In genomic region chr16:66741971-66742396, GRCh38 we compare ENCODE assay signal across 11 cellular contexts. TPM values are rescaled to one million over a fixed set of nuclear protein-coding genes. Genes with fewer than 3 reads are reported as not detected.
A peak's percentile ranks its signal among the peaks of the same experiment; 100 is the strongest.
DNase-seq lines count a peak whose midpoint lies in the region; ATAC-seq, FAIRE-seq and TF ChIP-seq lines count a peak whose summit lies in the region.
"Had no signal": no experiment of that assay in that cellular context is flagged by ENCODE, and none has a peak within 500 bp of the region (broad histone marks: within the 10 kb centered on the region; RNA-seq: fewer than 3 reads in every experiment).

No MANE protein-coding gene starts in this region.

- FAIRE-seq in K562 (lab: Jason Lieb, UNC), result no peak

- peaks cover 93% of the 10 kb centered on the region for H3K36me3 ChIP-seq in K562 (ENCODE audit: control insufficient read depth, insufficient read depth, low read length)
- peaks cover 0 to 35% of the 10 kb centered on the region in 2 donors for H3K36me3 ChIP-seq in gastrocnemius medialis

- no peaks in the 10 kb centered on the region for H3K9me1 ChIP-seq in K562 (ENCODE audit: control insufficient read depth, insufficient read depth, low read length)

- H2AFZ ChIP-seq in K562 (ENCODE audit: low read depth, low read length), result no peak overlapping the region

- peaks cover 47% of the 10 kb centered on the region for H3K79me2 ChIP-seq in K562 (ENCODE audit: control insufficient read depth, insufficient read depth, low read length)

- DNase-seq in EH (ENCODE audit: low read depth) (peak; percentile 67), K562 (ENCODE audit: extremely low read depth in 1 of 4, low spot score in 3 of 4) (no peak), right cardiac atrium (no peak), gastrocnemius medialis (no peak), Kasumi-1 (lab: John Stamatoyannopoulos, UW) (no peak), NCI-H774 (lab: John Stamatoyannopoulos, UW) (no peak)
- DNase-seq: DMS79, NCI-H1694, T-helper 1 cell had no signal

- in situ Hi-C loops in K562 (cut with MboI), result no loop called here
- in situ Hi-C loops in gastrocnemius medialis (cut with MboI; ENCODE audit: low sequenced_read_pairs in 4 of 4), result no loop called here

- TF ChIP-seq RAD21 in K562 (CRISPR knock-in tag; conservative IDR thresholded peaks at IDR 0.05 in 1 of 2, IDR thresholded peaks at IDR 0.05 in 1 of 2), result no peak

- TF ChIP-seq CTCF in K562 (IDR thresholded peaks at IDR 0.05 in 2 of 3, conservative IDR thresholded peaks at IDR 0.05 in 1 of 3; ENCODE audit: insufficient read depth in 2 of 3, low read depth in 1 of 3, low read length in 3 of 3) (no peak), gastrocnemius medialis (IDR thresholded peaks at IDR 0.05 in 4 of 5, conservative IDR thresholded peaks at IDR 0.05 in 1 of 5) (no peak)

- no peaks in the 10 kb centered on the region; the same call in 1 of the 2 replicates for H4K20me1 ChIP-seq in K562 (replicated peaks; ENCODE audit: control insufficient read depth, insufficient read depth, low read length)

- TF ChIP-seq POLR2A in K562 (conservative IDR thresholded peaks at IDR 0.05) (no peak), gastrocnemius medialis (IDR thresholded peaks at IDR 0.05) (no peak)

- TF ChIP-seq EP300 in K562 (IDR thresholded peaks at IDR 0.05; ENCODE audit: low read length), result no peak

- H3K27me3 ChIP-seq in K562 (ENCODE audit: control insufficient read depth in 2 of 2, insufficient read depth in 2 of 2, low read length in 2 of 2) (no peaks in the 10 kb centered on the region), right cardiac atrium (ENCODE audit: control insufficient read depth, insufficient read depth) (no peaks in the 10 kb centered on the region), gastrocnemius medialis (no peaks in the 10 kb centered on the region)

- WGBS in K562 (ENCODE audit: insufficient coverage, low coverage, missing lambda C conversion rate), result 35% methylated on average over 3 of the region's 3 CpGs
- WGBS in right cardiac atrium, result 24% methylated on average over 3 of the region's 3 CpGs

- H3K4me3 ChIP-seq in K562 (no peak overlapping the region), right cardiac atrium (ENCODE audit: low read length) (peak overlapping the region; percentile 5), gastrocnemius medialis (no peak overlapping the region)

- H3K9me3 ChIP-seq in K562 (replicated peaks; ENCODE audit: control insufficient read depth, insufficient read depth, low read depth, low read length) (no peaks in the 10 kb centered on the region), right cardiac atrium (ENCODE audit: control insufficient read depth, low read length) (no peaks in the 10 kb centered on the region), gastrocnemius medialis (no peaks in the 10 kb centered on the region)

- H3K27ac ChIP-seq in K562 (ENCODE audit: extremely low read depth, low read depth, low read length) (peak overlapping the region; percentile 59; the same call in 2 of the 3 replicates), right cardiac atrium (ENCODE audit: low read length) (peak overlapping the region; percentile 98), gastrocnemius medialis (peak overlapping the region; percentile 77 to 88 (median 84))

- ATAC-seq in K562 (no peak), right cardiac atrium (peak; percentile 4 to 34), gastrocnemius medialis (no peak), HG03108 (IDR thresholded peaks at IDR 0.05; ENCODE audit: unreplicated experiment) (no peak), GM19467 (IDR thresholded peaks at IDR 0.05; ENCODE audit: unreplicated experiment) (no peak)

- BruUV-seq in K562 (replicated peaks; lab: Mats Ljungman, UMichigan), result no TSS peak

- intact Hi-C loops in K562 (cut with micrococcal nuclease), result loop anchor here (5.0 kb wide), 1 partner anchor 80 kb away; no protein-coding TSS in a partner anchor
- intact Hi-C loops in right cardiac atrium (cut with DNase I), result no loop called here
- intact Hi-C loops in gastrocnemius medialis (cut with DNase I; ENCODE audit: low total_unique reads), result loop anchor here (1.0 to 5.0 kb wide), 2 partner anchors 9 to 90 kb away; partner anchors contain the start of genes DYNC1LI2 and NAE1

- H3K4me1 ChIP-seq in K562 (replicated peaks in 1 of 2; ENCODE audit: control insufficient read depth in 2 of 2, insufficient read depth in 2 of 2, low read length in 2 of 2) (peaks cover 12 to 24% of the 10 kb centered on the region in 2 experiments; a peak in 4 of 5 replicates), right cardiac atrium (ENCODE audit: control insufficient read depth, insufficient read depth, low read length) (peaks cover 6% of the 10 kb centered on the region), gastrocnemius medialis (peaks cover 50 to 52% of the 10 kb centered on the region in 2 donors)

- H3K4me2 ChIP-seq in K562 (ENCODE audit: insufficient read depth, low read length), result no peak overlapping the region; the same call in 1 of the 2 replicates

- POLR2A ChIA-PET in K562 (lab: Yijun Ruan, JAX), result interaction anchor here (0.7 to 5.1 kb wide), 4 partner anchors 8 to 125 kb away, joined by 3 to 33 read pairs (median 12); partner anchors contain the start of gene DYNC1LI2

- H3K9ac ChIP-seq in K562 (ENCODE audit: insufficient read depth in 1 of 2, low read depth in 2 of 2, low read length in 2 of 2), result peak overlapping the region in 1 of 2 experiments; percentile 31; a peak in 2 of 4 replicates

- CTCF ChIA-PET in K562 (lab: Yijun Ruan, JAX; ENCODE audit: low intra/inter-chr PET ratio), result interaction anchor here (0.8 kb wide), 1 partner anchor 81 kb away, joined by 3 read pairs; no protein-coding TSS in a partner anchor

RNA-seq across cellular contexts. Expression of gene DYNC1LI2, which starts 9.4 kb away (rescaled TPM):
- total RNA-seq in K562 (2011; cell fraction: chromatin; rRNA removed; ENCODE audit: low replicate concordance), result 247 and 297 TPM in 2 replicates
- 102 and 117 TPM in 2 replicates for total RNA-seq in K562 (2011; cell fraction: nucleolus; rRNA removed)
- total RNA-seq in K562 (2011; cell fraction: nucleoplasm; rRNA removed), result 156 and 208 TPM in 2 replicates
- total RNA-seq in K562 (2014; rRNA removed), result 33.3 and 53.3 TPM in 2 replicates
- total RNA-seq in K562 (2014; rRNA removed; fragmentation: Illumina TruSeq; extraction: Trizol), result 35.1 and 40.0 TPM in 2 replicates
- total RNA-seq in K562 (2015; rRNA removed; fragmentation: Illumina TruSeq; extraction: Trizol), result 38.2 and 39.7 TPM in 2 replicates
- 40.8 and 48.9 TPM in 2 replicates for total RNA-seq in K562 (2021)
- 40.2 and 44.5 TPM in 2 replicates for polyA plus RNA-seq in K562 (2011; rRNA removed)
- polyA plus RNA-seq in K562 (2011; cell fraction: cytosol; rRNA removed), result 16.7 and 24.3 TPM in 2 replicates
- 140 and 177 TPM in 2 replicates for polyA plus RNA-seq in K562 (2011; cell fraction: nucleus; rRNA removed)
- 25.0 and 29.6 TPM in 2 replicates for polyA plus RNA-seq in K562 (2012)
- 31.7 and 39.4 TPM in 2 replicates for polyA plus RNA-seq in K562 (2014; fragmentation: Illumina TruSeq; extraction: Trizol)
- 1 to 10 TPM; 5.1 to 7.0 TPM for polyA plus RNA-seq in K562 (2014; fragmentation: Nextera tagmentation; extraction: Ambion mirVana)
- polyA plus RNA-seq in K562 (2014; rRNA removed), result 47.6 and 47.8 TPM in 2 replicates
- 35.7 and 40.6 TPM in 2 replicates for polyA minus RNA-seq in K562 (2011; rRNA and poly(A)+ RNA removed)
- polyA minus RNA-seq in K562 (2011; cell fraction: cytosol; rRNA and poly(A)+ RNA removed), result 22.7 and 23.1 TPM in 2 replicates
- polyA minus RNA-seq in K562 (2011; cell fraction: nucleus; rRNA and poly(A)+ RNA removed), result 47.3 and 62.5 TPM in 2 replicates
- total RNA-seq in right cardiac atrium, result 100 to 1,000 TPM in 1 of 4 donors, 10 to 100 TPM in 3; 73.1 to 110 (median 94.2) TPM
- polyA plus RNA-seq in right cardiac atrium, result 42.0 TPM
- 10 to 100 TPM; 57.4 to 80.3 (median 62.6) TPM for total RNA-seq in gastrocnemius medialis

RNA-seq across cellular contexts. Expression of gene CMTM4, which starts 45.4 kb away (rescaled TPM):
- total RNA-seq in K562 (2011; cell fraction: chromatin; rRNA removed; ENCODE audit: low replicate concordance), result 32.4 and 38.7 TPM in 2 replicates
- total RNA-seq in K562 (2011; cell fraction: nucleolus; rRNA removed), result 32.0 and 33.0 TPM in 2 replicates
- total RNA-seq in K562 (2011; cell fraction: nucleoplasm; rRNA removed), result 38.0 and 47.5 TPM in 2 replicates
- total RNA-seq in K562 (2014; rRNA removed) (11.6 and 13.3 TPM in 2 replicates), K562 (2014; rRNA removed; fragmentation: Illumina TruSeq; extraction: Trizol) (14.9 and 15.2 TPM in 2 replicates), K562 (2015; rRNA removed; fragmentation: Illumina TruSeq; extraction: Trizol) (11.1 and 12.3 TPM in 2 replicates), K562 (2021) (19.5 and 19.9 TPM in 2 replicates), right cardiac atrium (10 to 100 TPM; 13.2 to 15.9 (median 14.6) TPM), gastrocnemius medialis (10 to 100 TPM in 1 of 4 donors, 1 to 10 TPM in 3; 5.7 to 15.0 (median 7.2) TPM)
- polyA plus RNA-seq in K562 (2011; rRNA removed) (21.3 and 24.0 TPM in 2 replicates), K562 (2014; fragmentation: Illumina TruSeq; extraction: Trizol) (12.5 and 12.9 TPM in 2 replicates), K562 (2014; fragmentation: Nextera tagmentation; extraction: Ambion mirVana) (1 to 10 TPM; 2.0 to 2.3 TPM), K562 (2014; rRNA removed) (13.5 and 16.2 TPM in 2 replicates), right cardiac atrium (7.9 TPM)
- polyA plus RNA-seq in K562 (2011; cell fraction: cytosol; rRNA removed), result 19.3 and 28.8 TPM in 2 replicates
- 57.4 and 63.9 TPM in 2 replicates for polyA plus RNA-seq in K562 (2011; cell fraction: nucleus; rRNA removed)
- 9.5 and 12.6 TPM in 2 replicates for polyA plus RNA-seq in K562 (2012)
- 22.2 and 25.2 TPM in 2 replicates for polyA minus RNA-seq in K562 (2011; rRNA and poly(A)+ RNA removed)
- polyA minus RNA-seq in K562 (2011; cell fraction: cytosol; rRNA and poly(A)+ RNA removed), result 17.4 and 18.7 TPM in 2 replicates
- polyA minus RNA-seq in K562 (2011; cell fraction: nucleus; rRNA and poly(A)+ RNA removed), result 13.3 and 20.4 TPM in 2 replicates

RNA-seq across cellular contexts. Expression of gene TERB1, which starts 59.4 kb away (rescaled TPM):
- total RNA-seq in K562 (2011; cell fraction: chromatin; rRNA removed; ENCODE audit: low replicate concordance), result not detected in 2 replicates
- not detected in 2 replicates for total RNA-seq in K562 (2011; cell fraction: nucleolus; rRNA removed)
- total RNA-seq in K562 (2011; cell fraction: nucleoplasm; rRNA removed), result not detected in 2 replicates
- total RNA-seq in K562 (2014; rRNA removed), result not detected in 2 replicates
- total RNA-seq in K562 (2014; rRNA removed; fragmentation: Illumina TruSeq; extraction: Trizol), result not detected in 2 replicates
- total RNA-seq in K562 (2015; rRNA removed; fragmentation: Illumina TruSeq; extraction: Trizol), result not detected in 2 replicates
- not detected in 2 replicates for total RNA-seq in K562 (2021)
- polyA plus RNA-seq in K562 (2011; rRNA removed), result not detected in 2 replicates
- not detected in 2 replicates for polyA plus RNA-seq in K562 (2011; cell fraction: cytosol; rRNA removed)
- 0.18 TPM in 1 of 2 replicates, not detected in the other for polyA plus RNA-seq in K562 (2011; cell fraction: nucleus; rRNA removed)
- polyA plus RNA-seq in K562 (2012), result not detected in 2 replicates
- not detected in 2 replicates for polyA plus RNA-seq in K562 (2014; fragmentation: Illumina TruSeq; extraction: Trizol)
- polyA plus RNA-seq in K562 (2014; fragmentation: Nextera tagmentation; extraction: Ambion mirVana), result not detected
- polyA plus RNA-seq in K562 (2014; rRNA removed), result not detected in 2 replicates
- 0.30 TPM in 1 of 2 replicates, not detected in the other for polyA minus RNA-seq in K562 (2011; rRNA and poly(A)+ RNA removed)
- not detected in 2 replicates for polyA minus RNA-seq in K562 (2011; cell fraction: cytosol; rRNA and poly(A)+ RNA removed)
- polyA minus RNA-seq in K562 (2011; cell fraction: nucleus; rRNA and poly(A)+ RNA removed), result not detected in 2 replicates
- total RNA-seq in right cardiac atrium, result under 1 TPM in 1 of 4 donors, not detected in 3; 0.22 TPM
- polyA plus RNA-seq in right cardiac atrium, result not detected
- total RNA-seq in gastrocnemius medialis, result not detected

Comparison
In these comparisons a context has a peak if more than half of its experiments do, and no peak if none do; other contexts are left out.
1. ATAC-seq: peak in right cardiac atrium (2 of 2); none in K562 (single experiment), gastrocnemius medialis (0 of 2), HG03108 (single experiment) and GM19467 (single experiment).
2. intact Hi-C loops: an anchor here in K562 (5.0 kb wide) and gastrocnemius medialis (1.0 to 5.0 kb wide); none called in right cardiac atrium.
3. Peak in every context shown above with its lines, with median percentiles within 50 percentile points of each other: H3K27ac ChIP-seq.